In genomic region chrX:77892887-77893286, GRCh38 we compare ENCODE assay signal across 14 cellular contexts. TPM values are rescaled to one million over a fixed set of nuclear protein-coding genes. Genes with fewer than 3 reads are reported as not detected.
A peak's percentile ranks its signal among the peaks of the same experiment; 100 is the strongest.
DNase-seq lines count a peak whose midpoint lies in the region; ATAC-seq and TF ChIP-seq lines count a peak whose summit lies in the region.
"Had no signal": no experiment of that assay in that cellular context is flagged by ENCODE, and none has a peak within 500 bp of the region (broad histone marks: within the 10 kb centered on the region; RNA-seq: fewer than 3 reads in every experiment).

No MANE protein-coding gene starts in this region.

- DNase-seq in stimulated activated naive CD8-positive, alpha-beta T cell treated with anti-CD3 and anti-CD28 coated beads, Interleukin-15, Interleukin-2, amounts not matched to agents 100 U/mL and 50 U/mL, for 24 hours, result no peak
- no peak for DNase-seq in PC-9
- no peak for DNase-seq in fibroblast of lung (ENCODE audit: low read depth in 2 of 2)
- no peak for DNase-seq in GM23248
- no peak for DNase-seq in stimulated activated CD4-positive, alpha-beta T cell treated with anti-CD3 and anti-CD28 coated beads, Interleukin-4, amount 100 ng/mL, for 1 hour
- DNase-seq: amniotic stem cell, colonic mucosa, head of caudate nucleus, NCI-H2029, NCI-H526, testis had no signal

- H3K36me3 ChIP-seq in PC-9 (ENCODE audit: low read depth) (no peaks in the 10 kb centered on the region), fibroblast of lung (ENCODE audit: control insufficient read depth, insufficient read depth, low read length) (no peaks in the 10 kb centered on the region), GM23248 (ENCODE audit: low read depth) (no peaks in the 10 kb centered on the region), gastroesophageal sphincter (no peaks in the 10 kb centered on the region)
- H3K36me3 ChIP-seq: colonic mucosa had no signal

- peaks cover 15% of the 10 kb centered on the region for H3K36me3 Mint-ChIP-seq in stimulated activated naive CD8-positive, alpha-beta T cell treated with anti-CD3 and anti-CD28 coated beads, Interleukin-15, Interleukin-2, amounts not matched to agents 100 ng/mL and 50 ng/mL, for 24 hours (ENCODE audit: low read depth)

- H3K27me3 ChIP-seq in PC-9 (ENCODE audit: insufficient read depth, low read depth) (no peaks in the 10 kb centered on the region), fibroblast of lung (ENCODE audit: control insufficient read depth, insufficient read depth, low read length) (no peaks in the 10 kb centered on the region), GM23248 (replicated peaks; ENCODE audit: insufficient read depth) (no peaks in the 10 kb centered on the region), gastroesophageal sphincter (no peaks in the 10 kb centered on the region)
- H3K27me3 ChIP-seq: colonic mucosa, testis had no signal

- H3K27ac ChIP-seq in PC-9 (no peak overlapping the region), fibroblast of lung (ENCODE audit: insufficient read depth, low read length) (no peak overlapping the region), GM23248 (no peak overlapping the region), gastroesophageal sphincter (no peak overlapping the region)
- H3K27ac ChIP-seq: colonic mucosa, testis had no signal

- no peaks in the 10 kb centered on the region for H3K27me3 Mint-ChIP-seq in stimulated activated naive CD8-positive, alpha-beta T cell treated with anti-CD3 and anti-CD28 coated beads, Interleukin-15, Interleukin-2, amounts not matched to agents 100 ng/mL and 50 ng/mL, for 24 hours

- no peak for TF ChIP-seq EP300 in gastroesophageal sphincter (IDR thresholded peaks at IDR 0.05)

- CTCF ChIA-PET in PC-9 (lab: Charles Lee), result interaction anchor here (0.9 kb wide), 1 partner anchor 211 kb away, joined by 4 read pairs; the partner anchor contains the start of gene PGK1

- POLR2A ChIA-PET in PC-9 (lab: Charles Lee; ENCODE audit: unreplicated experiment), result no interaction called here

- TF ChIP-seq POLR2A in gastroesophageal sphincter (IDR thresholded peaks at IDR 0.05), result no peak

- WGBS in GM23248 (ENCODE audit: low coverage in 1 of 2, low lambda C conversion rate in 2 of 2, missing lambda C conversion rate in 2 of 2), 2 experiments, result 93 to 100% methylated on average over 2 of the region's 2 CpGs
- WGBS in gastroesophageal sphincter (ENCODE audit: low coverage in 1 of 2), 2 donors, result 80% methylated on average over 2 of the region's 2 CpGs

- H4K20me1 ChIP-seq in PC-9 (ENCODE audit: insufficient read depth) (peaks cover 11% of the 10 kb centered on the region), fibroblast of lung (ENCODE audit: control insufficient read depth, extremely low read depth, insufficient read depth, low read length) (no peaks in the 10 kb centered on the region), GM23248 (ENCODE audit: insufficient read depth) (no peaks in the 10 kb centered on the region)

- H3K4me3 ChIP-seq in PC-9, result peak overlapping the region; percentile 95; the same call in 1 of the 2 replicates
- H3K4me3 ChIP-seq in fibroblast of lung (replicated peaks in 1 of 4; ENCODE audit: control extremely low read depth in 1 of 4, insufficient read depth in 1 of 4, low read depth in 3 of 4, low read length in 4 of 4), result no peak overlapping the region
- no peak overlapping the region for H3K4me3 ChIP-seq in GM23248
- no peak overlapping the region for H3K4me3 ChIP-seq in gastroesophageal sphincter
- H3K4me3 ChIP-seq: colonic mucosa, testis had no signal

- in situ Hi-C loops in GM23248 (cut with MboI), result no loop called here

- H3K9me3 ChIP-seq in PC-9 (ENCODE audit: insufficient read depth, low read depth) (no peaks in the 10 kb centered on the region), fibroblast of lung (ENCODE audit: control insufficient read depth, insufficient read depth, low read depth, low read length) (no peaks in the 10 kb centered on the region), GM23248 (ENCODE audit: low read depth) (no peaks in the 10 kb centered on the region), gastroesophageal sphincter (no peaks in the 10 kb centered on the region)
- H3K9me3 ChIP-seq: colonic mucosa, testis had no signal

- BruUV-seq in PC-9 (replicated peaks; lab: Mats Ljungman, UMichigan), result no TSS peak

- H3F3A ChIP-seq in PC-9 (ENCODE audit: insufficient read depth, low read depth), result peaks cover 10% of the 10 kb centered on the region
- H3F3A ChIP-seq in GM23248 (ENCODE audit: insufficient read depth), result 0 out of 2 replicates have a peak, but pooled peaks cover 10% of the 10 kb centered on the region

- H3K79me2 ChIP-seq in PC-9 (ENCODE audit: low read depth) (peaks cover 57% of the 10 kb centered on the region), fibroblast of lung (ENCODE audit: control insufficient read depth, insufficient read depth, low read length) (peaks cover 43% of the 10 kb centered on the region), GM23248 (ENCODE audit: insufficient read depth) (peaks cover 71% of the 10 kb centered on the region)

- peaks cover 34% of the 10 kb centered on the region for H3K4me1 Mint-ChIP-seq in stimulated activated naive CD8-positive, alpha-beta T cell treated with anti-CD3 and anti-CD28 coated beads, Interleukin-15, Interleukin-2, amounts not matched to agents 100 ng/mL and 50 ng/mL, for 24 hours (ENCODE audit: low read depth)

- no peak for ATAC-seq in stimulated activated naive CD8-positive, alpha-beta T cell treated with anti-CD3 and anti-CD28 coated beads, Interleukin-15, Interleukin-2, amounts not matched to agents 100 U/mL and 50 U/mL, for 24 hours
- ATAC-seq in gastroesophageal sphincter, result no peak
- no peak for ATAC-seq in GM18511 (IDR thresholded peaks at IDR 0.05; ENCODE audit: unreplicated experiment)

- peak overlapping the region; percentile 18 for H3K27ac Mint-ChIP-seq in stimulated activated naive CD8-positive, alpha-beta T cell treated with anti-CD3 and anti-CD28 coated beads, Interleukin-15, Interleukin-2, amounts not matched to agents 100 ng/mL and 50 ng/mL, for 24 hours

- H3K9ac ChIP-seq in fibroblast of lung (ENCODE audit: insufficient read depth, low read length) (no peak overlapping the region), GM23248 (no peak overlapping the region)

- no peak for TF ChIP-seq CTCF in PC-9 (conservative IDR thresholded peaks at IDR 0.05)
- TF ChIP-seq CTCF in fibroblast of lung (conservative IDR thresholded peaks at IDR 0.05 in 1 of 2, IDR thresholded peaks at IDR 0.05 in 1 of 2; ENCODE audit: low read depth in 1 of 2, low read length in 2 of 2), result no peak
- TF ChIP-seq CTCF in gastroesophageal sphincter (IDR thresholded peaks at IDR 0.05), result no peak

- H3K4me2 ChIP-seq in PC-9 (peak overlapping the region; percentile 97; the same call in 1 of the 2 replicates), fibroblast of lung (ENCODE audit: extremely low read depth, insufficient read depth, low read length) (peak overlapping the region; percentile 13), GM23248 (ENCODE audit: unreplicated experiment) (no peak overlapping the region)

- H3K9me3 Mint-ChIP-seq in stimulated activated naive CD8-positive, alpha-beta T cell treated with anti-CD3 and anti-CD28 coated beads, Interleukin-15, Interleukin-2, amounts not matched to agents 100 ng/mL and 50 ng/mL, for 24 hours, result no peaks in the 10 kb centered on the region

- intact Hi-C loops in PC-9 (cut with micrococcal nuclease; ENCODE audit: unreplicated experiment), result no loop called here

- H3K9me2 ChIP-seq in PC-9 (ENCODE audit: insufficient read depth) (no peaks in the 10 kb centered on the region), GM23248 (ENCODE audit: insufficient read depth) (no peaks in the 10 kb centered on the region)

- H3K4me1 ChIP-seq in PC-9 (replicated peaks; ENCODE audit: insufficient read depth) (peaks cover 14% of the 10 kb centered on the region), fibroblast of lung (ENCODE audit: control insufficient read depth, extremely low read depth, insufficient read depth, low read length) (no peaks in the 10 kb centered on the region), GM23248 (ENCODE audit: insufficient read depth) (peaks cover 5% of the 10 kb centered on the region; the same call in 1 of the 2 replicates), gastroesophageal sphincter (peaks cover 0 to 24% (median 6%) of the 10 kb centered on the region in 3 donors)
- H3K4me1 ChIP-seq: colonic mucosa, testis had no signal

- H2AFZ ChIP-seq in PC-9 (no peak overlapping the region), fibroblast of lung (ENCODE audit: low read length) (no peak overlapping the region), GM23248 (no peak overlapping the region)

- peak overlapping the region; percentile 91 for H3K4me3 Mint-ChIP-seq in stimulated activated naive CD8-positive, alpha-beta T cell treated with anti-CD3 and anti-CD28 coated beads, Interleukin-15, Interleukin-2, amounts not matched to agents 100 ng/mL and 50 ng/mL, for 24 hours

RNA-seq across cellular contexts. Expression of gene MAGT1, which starts 2.3 kb away (rescaled TPM):
- total RNA-seq in PC-9 (2021) (49.4 and 68.2 TPM in 2 replicates), fibroblast of lung (156 and 211 TPM in 2 replicates), gastroesophageal sphincter (10 to 100 TPM; 23.6 to 37.8 (median 31.9) TPM)
- polyA plus RNA-seq in fibroblast of lung (86.2 and 102 TPM in 2 replicates), GM23248 (2016; fragmentation: Nextera tagmentation; extraction: Ambion mirVana) (50.4 and 50.5 TPM in 2 replicates)
- 55.8 and 66.6 TPM in 2 replicates for polyA plus RNA-seq in fibroblast of lung (2012)
- 47.2 and 53.7 TPM in 2 replicates for polyA minus RNA-seq in fibroblast of lung (ENCODE audit: low replicate concordance)
- total RNA-seq in GM23248 (2014; rRNA removed; shearing (Covaris generic)), result 51.1 and 58.9 TPM in 2 replicates

RNA-seq across cellular contexts. Expression of gene COX7B, which starts 6.4 kb away (rescaled TPM):
- total RNA-seq in PC-9 (2021) (273 and 356 TPM in 2 replicates), fibroblast of lung (291 and 302 TPM in 2 replicates), gastroesophageal sphincter (100 to 1,000 TPM; 338 to 504 (median 366) TPM)
- polyA plus RNA-seq in fibroblast of lung (652 and 660 TPM in 2 replicates), GM23248 (2016; fragmentation: Nextera tagmentation; extraction: Ambion mirVana) (335 and 345 TPM in 2 replicates)
- polyA plus RNA-seq in fibroblast of lung (2012), result 532 and 547 TPM in 2 replicates
- 28.0 and 57.9 TPM in 2 replicates for polyA minus RNA-seq in fibroblast of lung (ENCODE audit: low replicate concordance)
- total RNA-seq in GM23248 (2014; rRNA removed; shearing (Covaris generic)), result 168 and 209 TPM in 2 replicates

RNA-seq across cellular contexts. Expression of gene ATP7A, which starts 17.6 kb away (rescaled TPM):
- total RNA-seq in PC-9 (2021) (13.0 and 13.8 TPM in 2 replicates), fibroblast of lung (13.6 and 18.3 TPM in 2 replicates), gastroesophageal sphincter (10 to 100 TPM in 3 of 4 donors, 1 to 10 TPM in 1; 8.6 to 21.2 (median 12.7) TPM)
- polyA plus RNA-seq in fibroblast of lung (11.6 and 12.2 TPM in 2 replicates), GM23248 (2016; fragmentation: Nextera tagmentation; extraction: Ambion mirVana) (3.7 and 4.1 TPM in 2 replicates)
- polyA plus RNA-seq in fibroblast of lung (2012), result 6.7 and 7.2 TPM in 2 replicates
- 4.2 and 4.4 TPM in 2 replicates for polyA minus RNA-seq in fibroblast of lung (ENCODE audit: low replicate concordance)
- total RNA-seq in GM23248 (2014; rRNA removed; shearing (Covaris generic)), result 6.6 and 8.7 TPM in 2 replicates
